In the genomic region with DNA sequence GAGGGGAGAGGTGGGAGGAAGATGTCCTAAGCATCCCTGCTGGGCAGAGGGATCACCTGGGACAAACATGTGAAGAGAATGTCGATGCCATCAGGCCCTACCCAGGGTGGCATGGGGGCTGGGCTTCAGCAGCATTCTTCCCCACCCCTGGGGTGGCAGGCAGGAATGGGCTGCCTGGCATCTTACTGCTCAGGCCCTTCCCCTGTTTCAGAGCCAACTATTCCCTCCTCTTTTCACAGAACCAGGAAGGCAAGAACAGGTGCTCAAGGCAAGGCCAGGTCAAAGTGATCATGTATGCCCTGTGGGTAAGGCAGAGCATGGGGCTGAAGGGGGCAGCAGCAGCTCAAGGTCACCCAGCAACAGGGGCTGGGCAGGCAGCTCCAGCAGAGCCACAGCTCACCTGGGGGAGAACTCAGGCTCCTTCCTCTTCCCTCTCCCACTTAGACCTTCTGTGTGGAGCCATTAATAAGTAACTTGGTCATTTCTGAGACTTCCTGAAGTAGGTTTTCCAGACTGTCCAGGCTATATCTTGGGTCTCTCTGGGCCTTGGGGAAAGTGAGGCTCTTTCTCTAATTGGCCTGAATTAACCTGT, we compare ENCODE assay signal across 16 cellular contexts. TPM values are rescaled to one million over a fixed set of nuclear protein-coding genes. Genes with fewer than 3 reads are reported as not detected.
DNase-seq lines count a peak whose midpoint lies in the region; ATAC-seq, FAIRE-seq and TF ChIP-seq lines count a peak whose summit lies in the region.
"Had no signal": no experiment of that assay in that cellular context is flagged by ENCODE, and none has a peak within 500 bp of the region (broad histone marks: within the 10 kb centered on the region; RNA-seq: fewer than 3 reads in every experiment).

No MANE protein-coding gene starts in this region.

- no peak overlapping the region for H3K4me3 ChIP-seq in kidney (ENCODE audit: low read length in 2 of 2)
- no peak overlapping the region for H3K4me3 ChIP-seq in pancreas
- no peak overlapping the region for H3K4me3 ChIP-seq in upper lobe of right lung
- no peak overlapping the region for H3K4me3 ChIP-seq in ascending aorta
- H3K4me3 ChIP-seq in mesenchymal stem cell (ENCODE audit: insufficient read depth in 1 of 2, low read depth in 1 of 2, low read length in 2 of 2): no peak overlapping the region
- H3K4me3 ChIP-seq: BLaER1, PC-9 had no signal

- no peak overlapping the region for H3K23ac ChIP-seq in mesenchymal stem cell (ENCODE audit: low read length in 2 of 2)

- no peak overlapping the region for H3K18ac ChIP-seq in mesenchymal stem cell (ENCODE audit: low read depth in 1 of 2, low read length in 2 of 2)

- FAIRE-seq in kidney (lab: Jason Lieb, UNC): no peak
- no peak for FAIRE-seq in pancreas (lab: Jason Lieb, UNC)
- FAIRE-seq: GM12891 had no signal

- H3K9me3 ChIP-seq in kidney (ENCODE audit: control insufficient read depth in 1 of 2, low read length in 2 of 2) (no peaks in the 10 kb centered on the region), pancreas (no peaks in the 10 kb centered on the region), upper lobe of right lung (no peaks in the 10 kb centered on the region), ascending aorta (no peaks in the 10 kb centered on the region), mesenchymal stem cell (ENCODE audit: control insufficient read depth, low read length) (no peaks in the 10 kb centered on the region)
- H3K9me3 ChIP-seq: BLaER1 had no signal

- no peak overlapping the region for H4K8ac ChIP-seq in mesenchymal stem cell (ENCODE audit: low read length)

- no peak overlapping the region for H2BK120ac ChIP-seq in mesenchymal stem cell (ENCODE audit: low read depth, low read length)

- no peak overlapping the region for H2BK15ac ChIP-seq in mesenchymal stem cell (ENCODE audit: low read depth, poor library complexity, severe bottlenecking)

- no peaks in the 10 kb centered on the region for H3K79me1 ChIP-seq in mesenchymal stem cell (replicated peaks; ENCODE audit: low read length, poor library complexity, severe bottlenecking)

- H2AFZ ChIP-seq in mesenchymal stem cell (ENCODE audit: low read depth, low read length): no peak overlapping the region
- H2AFZ ChIP-seq: PC-9 had no signal

- H3K36me3 ChIP-seq in kidney (ENCODE audit: control insufficient read depth in 1 of 2, insufficient read depth in 2 of 2, low read length in 2 of 2) (no peaks in the 10 kb centered on the region), pancreas (no peaks in the 10 kb centered on the region), upper lobe of right lung (no peaks in the 10 kb centered on the region), ascending aorta (no peaks in the 10 kb centered on the region), mesenchymal stem cell (ENCODE audit: control insufficient read depth in 1 of 2, insufficient read depth in 2 of 2, low read depth in 1 of 2, low read length in 2 of 2) (no peaks in the 10 kb centered on the region)
- H3K36me3 ChIP-seq: BLaER1 had no signal

- H3K27me3 ChIP-seq in pancreas (no peaks in the 10 kb centered on the region), upper lobe of right lung (no peaks in the 10 kb centered on the region), ascending aorta (no peaks in the 10 kb centered on the region), mesenchymal stem cell (ENCODE audit: control insufficient read depth in 1 of 2, insufficient read depth in 1 of 2, low read length in 2 of 2) (peaks cover 82 to 98% of the 10 kb centered on the region in 2 experiments)

- H3K14ac ChIP-seq in mesenchymal stem cell (ENCODE audit: low read length in 2 of 2): no peak overlapping the region

- peaks cover 11 to 14% of the 10 kb centered on the region in 2 donors for H3K4me1 ChIP-seq in kidney (ENCODE audit: control insufficient read depth in 1 of 2, insufficient read depth in 1 of 2, low read depth in 1 of 2, low read length in 2 of 2)
- H3K4me1 ChIP-seq in pancreas: no peaks in the 10 kb centered on the region
- H3K4me1 ChIP-seq in upper lobe of right lung: no peaks in the 10 kb centered on the region
- no peaks in the 10 kb centered on the region for H3K4me1 ChIP-seq in ascending aorta
- peaks cover 2% of the 10 kb centered on the region for H3K4me1 ChIP-seq in mesenchymal stem cell (ENCODE audit: control insufficient read depth, insufficient read depth, low read depth, low read length)
- H3K4me1 ChIP-seq: BLaER1 had no signal

- ATAC-seq in pancreas (peak; percentile 13 to 74 (median 46)), upper lobe of right lung (no peak)

- peak overlapping the region; percentile 26 to 27 for H3K9ac ChIP-seq in kidney (ENCODE audit: low read length in 2 of 2)
- no peak overlapping the region for H3K9ac ChIP-seq in mesenchymal stem cell (ENCODE audit: low read length)
- H3K9ac ChIP-seq: BLaER1 had no signal

- no peak overlapping the region for H2BK5ac ChIP-seq in mesenchymal stem cell (ENCODE audit: low read depth, low read length, poor library complexity, severe bottlenecking)

- no peak overlapping the region for H2BK12ac ChIP-seq in mesenchymal stem cell (ENCODE audit: low read length in 2 of 2)

- 38 to 45% methylated on average over 1 of the region's 1 CpG for WGBS in pancreas, 2 donors
- 67% methylated on average over 1 of the region's 1 CpG for WGBS in mesenchymal stem cell

- TF ChIP-seq CTCF in kidney (IDR thresholded peaks at IDR 0.05; ENCODE audit: borderline replicate concordance, extremely low read depth, insufficient read depth) (no peak), pancreas (IDR thresholded peaks at IDR 0.05) (no peak), upper lobe of right lung (IDR thresholded peaks at IDR 0.05) (no peak), ascending aorta (IDR thresholded peaks at IDR 0.05) (no peak)

- H4K91ac ChIP-seq in mesenchymal stem cell (ENCODE audit: low read length): no peak overlapping the region

- no peak overlapping the region for H3K4me2 ChIP-seq in mesenchymal stem cell (ENCODE audit: low read length, poor library complexity, severe bottlenecking)
- H3K4me2 ChIP-seq: BLaER1, PC-9 had no signal

- no peak overlapping the region for H3K4ac ChIP-seq in mesenchymal stem cell (ENCODE audit: low read depth in 1 of 2, low read length in 2 of 2)

- DNase-seq in activated CD8-positive, alpha-beta memory T cell treated with anti-CD3 and anti-CD28 coated beads for 24 hours: peak; percentile 35
- no peak for DNase-seq in activated CD8-positive, alpha-beta memory T cell treated with anti-CD3 and anti-CD28 coated beads, Interleukin-2, amount 50 U/mL, for 4 hours
- no peak for DNase-seq in kidney
- peak in 1 of 6 donors; percentile 7 for DNase-seq in pancreas
- peak; percentile 21 for DNase-seq in upper lobe of right lung
- DNase-seq in stimulated activated CD4-positive, alpha-beta T cell treated with anti-CD3 and anti-CD28 coated beads, Interleukin-2, amount 100 ng/mL, for 24 hours: no peak
- no peak for DNase-seq in ascending aorta (ENCODE audit: low spot score in 2 of 2)
- no peak for DNase-seq in mesenchymal stem cell
- DNase-seq: 8988T, DMS79, NCI-H1048, NCI-H146, NCI-H2081 treated with DMSO at 0.1 percent for 48 hours, PC-9 had no signal

- intact Hi-C loops in kidney (cut with DNase I) (no loop called here), pancreas (cut with DNase I) (no loop called here), upper lobe of right lung (cut with DNase I) (no loop called here), ascending aorta (cut with DNase I) (no loop called here)

- no peak overlapping the region for H2AK5ac ChIP-seq in mesenchymal stem cell (ENCODE audit: low read length, severe bottlenecking)

- H3K27ac ChIP-seq in kidney (ENCODE audit: low read depth in 2 of 2, low read length in 2 of 2) (peak overlapping the region; percentile 72 to 86), pancreas (peak overlapping the region in 2 of 4 donors; percentile 34), upper lobe of right lung (no peak overlapping the region), ascending aorta (no peak overlapping the region), mesenchymal stem cell (ENCODE audit: low read length, poor library complexity, severe bottlenecking) (no peak overlapping the region)
- H3K27ac ChIP-seq: BLaER1, PC-9 had no signal

RNA-seq across cellular contexts. Expression of a gene that starts 56.4 kb away (rescaled TPM):
- total RNA-seq in kidney (87.3 TPM), pancreas (10 to 100 TPM; 18.5 to 42.7 (median 26.6) TPM), upper lobe of right lung (71.5 TPM), ascending aorta (23.7 TPM)
- polyA plus RNA-seq in kidney (ENCODE audit: insufficient read depth, low read depth, low replicate concordance) (4.2 TPM), pancreas (1 to 10 TPM; 5.7 to 7.2 TPM)
- 12.7 TPM for polyA plus RNA-seq in mesenchymal stem cell (2013, experiment 1 of 2)
- 12.6 TPM for polyA plus RNA-seq in mesenchymal stem cell (2013, experiment 2 of 2)

Comparison
In these comparisons a context has a peak if more than half of its experiments do, and no peak if none do; other contexts are left out.
1. DNase-seq: peak in activated CD8-positive, alpha-beta memory T cell treated with anti-CD3 and anti-CD28 coated beads for 24 hours (single experiment) and upper lobe of right lung (single experiment); none in activated CD8-positive, alpha-beta memory T cell treated with anti-CD3 and anti-CD28 coated beads, Interleukin-2, amount 50 U/mL, for 4 hours (single experiment), kidney (single experiment), stimulated activated CD4-positive, alpha-beta T cell treated with anti-CD3 and anti-CD28 coated beads, Interleukin-2, amount 100 ng/mL, for 24 hours (0 of 2), ascending aorta (0 of 2) and mesenchymal stem cell (single experiment).
2. H3K27ac ChIP-seq: peak in kidney (2 of 2); none in upper lobe of right lung (single experiment), ascending aorta (0 of 2) and mesenchymal stem cell (single experiment).